In genomic region chr1:20090641-20091040, GRCh38 we compare ENCODE assay signal across 38 cellular contexts. TPM values are rescaled to one million over a fixed set of nuclear protein-coding genes. Genes with fewer than 3 reads are reported as not detected.
"Had no signal": no experiment of that assay in that cellular context is flagged by ENCODE, and none has a peak within 500 bp of the region (broad histone marks: within the 10 kb centered on the region; RNA-seq: fewer than 3 reads in every experiment).

No MANE protein-coding gene starts in this region.

- H3K27ac ChIP-seq: adrenal gland, ascending aorta, cardiac muscle cell, VCaP had no signal

- H3K4me3 ChIP-seq: adrenal gland, ascending aorta, cardiac muscle cell had no signal

- H3K36me3 ChIP-seq: adrenal gland, cardiac muscle cell had no signal

- H3K4me1 ChIP-seq: adrenal gland, ascending aorta had no signal

- H3K27me3 ChIP-seq: adrenal gland, ascending aorta, cardiac muscle cell had no signal

- DNase-seq: activated B cell treated with CpG ODN at 0.5 μM for 24 hours; activated CD4-positive, alpha-beta memory T cell treated with anti-CD3 and anti-CD28 coated beads for 36 hours; activated CD4-positive, alpha-beta T cell treated with anti-CD3 and anti-CD28 coated beads for 4 hours; activated CD4-positive, alpha-beta T cell treated with anti-CD3 and anti-CD28 coated beads, Interleukin-2, amount 10 ng/mL, durations not matched to agents 24 days and 14 days; activated CD4-positive, alpha-beta T cell treated with anti-CD3 and anti-CD28 coated beads, Interleukin-2, amount 50 U/mL, for 1 hour; activated CD4-positive, alpha-beta T cell treated with anti-CD3 and anti-CD28 coated beads, Interleukin-2, amount 50 U/mL, for 4 hours; activated CD4-positive, CD25-positive, alpha-beta regulatory T cell treated with anti-CD3 and anti-CD28 coated beads, Interleukin-2, amount 50 U/mL, for 72 hours; activated CD8-positive, alpha-beta memory T cell treated with anti-CD3 and anti-CD28 coated beads, Interleukin-2, amount 50 U/mL, for 4 hours; activated CD8-positive, alpha-beta T cell treated with anti-CD3 and anti-CD28 coated beads for 36 hours; activated effector memory CD4-positive, alpha-beta T cell treated with anti-CD3 and anti-CD28 coated beads, Interleukin-2, amount 50 U/mL, for 16 hours; activated gamma-delta T cell treated with Interleukin-2 at 50 U/mL for 16 hours; activated naive CD4-positive, alpha-beta T cell; activated naive CD4-positive, alpha-beta T cell treated with anti-CD3 and anti-CD28 coated beads for 36 hours; activated naive CD4-positive, alpha-beta T cell treated with anti-CD3 and anti-CD28 coated beads, Interleukin-2, amount 50 U/mL, for 16 hours; activated naive CD8-positive, alpha-beta T cell treated with anti-CD3 and anti-CD28 coated beads for 36 hours; activated T-cell treated with anti-CD3 and anti-CD28 coated beads for 4 hours; activated T-cell treated with anti-CD3 and anti-CD28 coated beads, Interleukin-2, amount 50 U/mL, for 1 hour; activated T-cell treated with anti-CD3 and anti-CD28 coated beads, Interleukin-2, amount 50 U/mL, for 4 hours; activated T-cell treated with anti-CD3 and anti-CD28 coated beads, Interleukin-2, amount 50 U/mL, for 72 hours; adrenal gland; amniotic stem cell; caudate nucleus; SW 1271; T-helper 1 cell; T-helper 2 cell; T-helper 9 cell had no signal

- H3K27me3 Mint-ChIP-seq: activated B cell treated with CpG ODN at 0.5 μM for 24 hours had no signal

- H3K9me3 Mint-ChIP-seq: activated B cell treated with CpG ODN at 0.5 μM for 24 hours; activated CD4-positive, alpha-beta memory T cell treated with anti-CD3 and anti-CD28 coated beads for 36 hours; activated CD4-positive, alpha-beta T cell treated with anti-CD3 and anti-CD28 coated beads, Interleukin-2, amount 10 ng/mL, durations not matched to agents 24 days and 14 days; activated CD8-positive, alpha-beta T cell treated with anti-CD3 and anti-CD28 coated beads for 36 hours; activated naive CD4-positive, alpha-beta T cell treated with anti-CD3 and anti-CD28 coated beads for 36 hours; activated naive CD4-positive, alpha-beta T cell treated with anti-CD3 and anti-CD28 coated beads, Interleukin-2, amount 50 U/mL, for 72 hours; activated naive CD8-positive, alpha-beta T cell treated with anti-CD3 and anti-CD28 coated beads for 36 hours; activated T-cell treated with anti-CD3 and anti-CD28 coated beads, Interleukin-2, amount 50 U/mL, for 4 hours; activated T-cell treated with anti-CD3 and anti-CD28 coated beads, Interleukin-2, amount 50 U/mL, for 72 hours; activated T-helper 1 cell treated with anti-CD3 and anti-CD28 coated beads, Interleukin-12 subunit alpha, Interleukin-12 subunit beta, Interleukin-2, Interleukin-4 antibody, amounts not matched to agents 30 ng/mL and 10 ng/mL and 1 ng/mL, durations not matched to agents 14 hours and 24 hours and 36 hours; activated T-helper 17 cell treated with anti-CD3 and anti-CD28 coated beads, Interleukin-2, amount 50 U/mL, for 72 hours; central memory CD8-positive, alpha-beta T cell; T-helper 1 cell treated with Interleukin-12 subunit alpha and Interleukin-12 subunit beta and Interleukin-4 antibody, amounts not matched to agents 30 μg/mL and 1 μg/mL, for 36 hours; T-helper 2 cell treated with Interferon-gamma antibody and Interleukin-4, amounts not matched to agents 5 μg/mL and 100 μg/mL, for 36 hours had no signal

- H3K27ac Mint-ChIP-seq: activated B cell treated with CpG ODN at 0.5 μM for 24 hours; activated CD4-positive, alpha-beta memory T cell treated with anti-CD3 and anti-CD28 coated beads for 36 hours; activated CD4-positive, alpha-beta T cell treated with anti-CD3 and anti-CD28 coated beads, Interleukin-2, amount 10 ng/mL, durations not matched to agents 24 days and 14 days; activated CD8-positive, alpha-beta T cell treated with anti-CD3 and anti-CD28 coated beads for 36 hours; activated naive CD4-positive, alpha-beta T cell treated with anti-CD3 and anti-CD28 coated beads for 36 hours; activated naive CD8-positive, alpha-beta T cell treated with anti-CD3 and anti-CD28 coated beads for 36 hours; activated T-cell treated with anti-CD3 and anti-CD28 coated beads, Interleukin-2, amount 50 U/mL, for 72 hours; activated T-helper 1 cell treated with anti-CD3 and anti-CD28 coated beads, Interleukin-12 subunit alpha, Interleukin-12 subunit beta, Interleukin-2, Interleukin-4 antibody, amounts not matched to agents 30 ng/mL and 10 ng/mL and 1 ng/mL, durations not matched to agents 14 hours and 24 hours and 36 hours; activated T-helper 17 cell treated with anti-CD3 and anti-CD28 coated beads, Interleukin-2, amount 50 U/mL, for 72 hours; T-helper 1 cell treated with Interleukin-12 subunit alpha and Interleukin-12 subunit beta and Interleukin-4 antibody, amounts not matched to agents 30 μg/mL and 1 μg/mL, for 36 hours; T-helper 2 cell treated with Interferon-gamma antibody and Interleukin-4, amounts not matched to agents 5 μg/mL and 100 μg/mL, for 36 hours had no signal

- H3K9me3 ChIP-seq: adrenal gland, ascending aorta had no signal

- H3K36me3 Mint-ChIP-seq: activated CD4-positive, alpha-beta memory T cell treated with anti-CD3 and anti-CD28 coated beads for 36 hours; activated naive CD4-positive, alpha-beta T cell treated with anti-CD3 and anti-CD28 coated beads, Interleukin-2, amount 50 U/mL, for 72 hours; activated naive CD8-positive, alpha-beta T cell treated with anti-CD3 and anti-CD28 coated beads for 36 hours; brain had no signal

- ATAC-seq: activated CD8-positive, alpha-beta T cell treated with anti-CD3 and anti-CD28 coated beads for 36 hours; activated naive CD4-positive, alpha-beta T cell treated with anti-CD3 and anti-CD28 coated beads, Interleukin-2, amount 50 U/mL, for 72 hours; activated T-cell treated with anti-CD3 and anti-CD28 coated beads, Interleukin-2, amount 50 U/mL, for 4 hours; activated T-cell treated with anti-CD3 and anti-CD28 coated beads, Interleukin-2, amount 50 U/mL, for 72 hours; activated T-helper 17 cell treated with anti-CD3 and anti-CD28 coated beads, Interleukin-2, amount 50 U/mL, for 72 hours had no signal

- H3K4me3 Mint-ChIP-seq: activated B cell treated with CpG ODN at 0.5 μM for 24 hours; activated CD4-positive, alpha-beta memory T cell treated with anti-CD3 and anti-CD28 coated beads for 36 hours; activated CD4-positive, alpha-beta T cell treated with anti-CD3 and anti-CD28 coated beads, Interleukin-2, amount 10 ng/mL, durations not matched to agents 24 days and 14 days; activated CD8-positive, alpha-beta T cell treated with anti-CD3 and anti-CD28 coated beads for 36 hours; activated naive CD4-positive, alpha-beta T cell treated with anti-CD3 and anti-CD28 coated beads for 36 hours; activated naive CD8-positive, alpha-beta T cell treated with anti-CD3 and anti-CD28 coated beads for 36 hours; activated T-cell treated with anti-CD3 and anti-CD28 coated beads, Interleukin-2, amount 50 U/mL, for 4 hours; activated T-cell treated with anti-CD3 and anti-CD28 coated beads, Interleukin-2, amount 50 U/mL, for 72 hours; activated T-helper 1 cell treated with anti-CD3 and anti-CD28 coated beads, Interleukin-12 subunit alpha, Interleukin-12 subunit beta, Interleukin-2, Interleukin-4 antibody, amounts not matched to agents 30 ng/mL and 10 ng/mL and 1 ng/mL, durations not matched to agents 14 hours and 24 hours and 36 hours; activated T-helper 17 cell treated with anti-CD3 and anti-CD28 coated beads, Interleukin-2, amount 50 U/mL, for 72 hours; brain; central memory CD8-positive, alpha-beta T cell; T-helper 1 cell treated with Interleukin-12 subunit alpha and Interleukin-12 subunit beta and Interleukin-4 antibody, amounts not matched to agents 30 μg/mL and 1 μg/mL, for 36 hours; T-helper 2 cell treated with Interferon-gamma antibody and Interleukin-4, amounts not matched to agents 5 μg/mL and 100 μg/mL, for 36 hours had no signal

- H3K4me1 Mint-ChIP-seq: activated CD4-positive, alpha-beta T cell treated with anti-CD3 and anti-CD28 coated beads, Interleukin-2, amount 10 ng/mL, durations not matched to agents 24 days and 14 days; activated naive CD8-positive, alpha-beta T cell treated with anti-CD3 and anti-CD28 coated beads for 36 hours; activated T-helper 17 cell treated with anti-CD3 and anti-CD28 coated beads, Interleukin-2, amount 50 U/mL, for 72 hours; brain; central memory CD8-positive, alpha-beta T cell had no signal

RNA-seq across cellular contexts. Expression of gene PLA2G5, which starts 20.6 kb away (rescaled TPM):
- total RNA-seq: activated B cell treated with CpG ODN at 0.5 μM for 24 hours; activated CD4-positive, alpha-beta memory T cell treated with anti-CD3 and anti-CD28 coated beads for 36 hours; activated CD4-positive, alpha-beta T cell treated with anti-CD3 and anti-CD28 coated beads, Interleukin-2, amount 10 ng/mL, durations not matched to agents 24 days and 14 days; activated CD8-positive, alpha-beta memory T cell treated with anti-CD3 and anti-CD28 coated beads for 36 hours; activated CD8-positive, alpha-beta T cell treated with anti-CD3 and anti-CD28 coated beads for 36 hours; activated naive CD4-positive, alpha-beta T cell treated with anti-CD3 and anti-CD28 coated beads for 36 hours; activated naive CD4-positive, alpha-beta T cell treated with anti-CD3 and anti-CD28 coated beads, Interleukin-2, amount 50 U/mL, for 72 hours; activated naive CD8-positive, alpha-beta T cell treated with anti-CD3 and anti-CD28 coated beads for 36 hours; activated T-cell treated with anti-CD3 and anti-CD28 coated beads, Interleukin-2, amount 50 U/mL, for 4 hours; activated T-cell treated with anti-CD3 and anti-CD28 coated beads, Interleukin-2, amount 50 U/mL, for 72 hours; activated T-helper 1 cell treated with anti-CD3 and anti-CD28 coated beads, Interleukin-12 subunit alpha, Interleukin-12 subunit beta, Interleukin-2, Interleukin-4 antibody, amounts not matched to agents 30 ng/mL and 10 ng/mL and 1 ng/mL, durations not matched to agents 14 hours and 24 hours and 36 hours; activated T-helper 17 cell treated with anti-CD3 and anti-CD28 coated beads, Interleukin-2, amount 50 U/mL, for 72 hours; bronchial epithelial cell; cardiac muscle cell had no signal

RNA-seq across cellular contexts. Expression of gene PLA2G2D, which starts 28.7 kb away (rescaled TPM):
- total RNA-seq: activated CD4-positive, alpha-beta T cell treated with anti-CD3 and anti-CD28 coated beads, Interleukin-2, amount 10 ng/mL, durations not matched to agents 24 days and 14 days; activated CD8-positive, alpha-beta memory T cell treated with anti-CD3 and anti-CD28 coated beads for 36 hours; activated CD8-positive, alpha-beta T cell treated with anti-CD3 and anti-CD28 coated beads for 36 hours; activated naive CD4-positive, alpha-beta T cell treated with anti-CD3 and anti-CD28 coated beads, Interleukin-2, amount 50 U/mL, for 72 hours; activated naive CD8-positive, alpha-beta T cell treated with anti-CD3 and anti-CD28 coated beads for 36 hours; activated T-cell treated with anti-CD3 and anti-CD28 coated beads, Interleukin-2, amount 50 U/mL, for 4 hours; activated T-cell treated with anti-CD3 and anti-CD28 coated beads, Interleukin-2, amount 50 U/mL, for 72 hours; activated T-helper 1 cell treated with anti-CD3 and anti-CD28 coated beads, Interleukin-12 subunit alpha, Interleukin-12 subunit beta, Interleukin-2, Interleukin-4 antibody, amounts not matched to agents 30 ng/mL and 10 ng/mL and 1 ng/mL, durations not matched to agents 14 hours and 24 hours and 36 hours; activated T-helper 17 cell treated with anti-CD3 and anti-CD28 coated beads, Interleukin-2, amount 50 U/mL, for 72 hours; adrenal gland; ascending aorta; bronchial epithelial cell; cardiac muscle cell had no signal

RNA-seq across cellular contexts. Expression of gene PLA2G2F, which starts 48.5 kb away (rescaled TPM):
- total RNA-seq: activated B cell treated with CpG ODN at 0.5 μM for 24 hours; activated CD4-positive, alpha-beta memory T cell treated with anti-CD3 and anti-CD28 coated beads for 36 hours; activated CD4-positive, alpha-beta T cell treated with anti-CD3 and anti-CD28 coated beads, Interleukin-2, amount 10 ng/mL, durations not matched to agents 24 days and 14 days; activated CD8-positive, alpha-beta memory T cell treated with anti-CD3 and anti-CD28 coated beads for 36 hours; activated CD8-positive, alpha-beta T cell treated with anti-CD3 and anti-CD28 coated beads for 36 hours; activated naive CD4-positive, alpha-beta T cell treated with anti-CD3 and anti-CD28 coated beads for 36 hours; activated naive CD4-positive, alpha-beta T cell treated with anti-CD3 and anti-CD28 coated beads, Interleukin-2, amount 50 U/mL, for 72 hours; activated naive CD8-positive, alpha-beta T cell treated with anti-CD3 and anti-CD28 coated beads for 36 hours; activated T-cell treated with anti-CD3 and anti-CD28 coated beads, Interleukin-2, amount 50 U/mL, for 4 hours; activated T-cell treated with anti-CD3 and anti-CD28 coated beads, Interleukin-2, amount 50 U/mL, for 72 hours; activated T-helper 1 cell treated with anti-CD3 and anti-CD28 coated beads, Interleukin-12 subunit alpha, Interleukin-12 subunit beta, Interleukin-2, Interleukin-4 antibody, amounts not matched to agents 30 ng/mL and 10 ng/mL and 1 ng/mL, durations not matched to agents 14 hours and 24 hours and 36 hours; activated T-helper 17 cell treated with anti-CD3 and anti-CD28 coated beads, Interleukin-2, amount 50 U/mL, for 72 hours; adrenal gland; ascending aorta; bronchial epithelial cell; cardiac muscle cell had no signal
